ENCODE assay signal across 16 cellular contexts in genomic region chr17:4605826-4606225, GRCh38. TPM values are rescaled to one million over a fixed set of nuclear protein-coding genes. Genes with fewer than 3 reads are reported as not detected.
DNase-seq lines count a peak whose midpoint lies in the region; ATAC-seq and TF ChIP-seq lines count a peak whose summit lies in the region.
"Had no signal": no experiment of that assay in that cellular context is flagged by ENCODE, and none has a peak within 500 bp of the region (broad histone marks: within the 10 kb centered on the region; RNA-seq: fewer than 3 reads in every experiment).

No MANE protein-coding gene starts in this region.

- in situ Hi-C loops in transverse colon (cut with MboI; ENCODE audit: low pct_ligation_motif_present in 1 of 4, low pct_unique_long_range_greater_than_20kb in 1 of 4, low sequenced_read_pairs in 3 of 4) = loop anchor here in 1 of 4 donors (25.0 kb wide), 1 partner anchor 169 kb away; the partner anchor contains the start of gene SPNS3

- H3K9ac ChIP-seq in liver (ENCODE audit: low read depth in 1 of 2, low read length in 2 of 2) (no peak overlapping the region), PC-3 (ENCODE audit: low read length) (no peak overlapping the region)

- H3K4me1 ChIP-seq in liver (ENCODE audit: control insufficient read depth in 4 of 4, insufficient read depth in 4 of 4, low read length in 3 of 4) = no peaks in the 10 kb centered on the region
- peaks cover 0 to 10% (median 5%) of the 10 kb centered on the region in 4 donors for H3K4me1 ChIP-seq in transverse colon
- H3K4me1 ChIP-seq in PC-3 (ENCODE audit: insufficient read depth, low read length) = no peaks in the 10 kb centered on the region

- CTCF ChIA-PET in PC-3 (lab: Charles Lee) = no interaction called here

- H3K36me3 ChIP-seq in liver (ENCODE audit: control insufficient read depth in 4 of 4, insufficient read depth in 3 of 4, low read depth in 1 of 4, low read length in 3 of 4) = no peaks in the 10 kb centered on the region
- no peaks in the 10 kb centered on the region for H3K36me3 ChIP-seq in transverse colon
- no peaks in the 10 kb centered on the region for H3K36me3 ChIP-seq in PC-3 (ENCODE audit: low read depth, low read length)

- H3K79me2 ChIP-seq in PC-3 (ENCODE audit: low read length) = no peaks in the 10 kb centered on the region

- no peak for TF ChIP-seq EP300 in transverse colon (IDR thresholded peaks at IDR 0.05; ENCODE audit: low read depth)

- no TSS peak for BruUV-seq in PC-3 (replicated peaks; lab: Mats Ljungman, UMichigan)

- H3F3A ChIP-seq in PC-3 (ENCODE audit: low read length, unreplicated experiment) = no peaks in the 10 kb centered on the region

- peak in 1 of 2 donors; percentile 18 for TF ChIP-seq RAD21 in liver (IDR thresholded peaks at IDR 0.05)

- peaks cover 4% of the 10 kb centered on the region for H3K36me3 Mint-ChIP-seq in endothelial cell (ENCODE audit: low read depth, unreplicated experiment)

- H3K27me3 ChIP-seq in liver (ENCODE audit: control insufficient read depth in 4 of 4, insufficient read depth in 4 of 4, low read length in 3 of 4) (peaks cover 0 to 5% (median 0%) of the 10 kb centered on the region in 4 donors), transverse colon (no peaks in the 10 kb centered on the region), PC-3 (ENCODE audit: low read length) (peaks cover 23% of the 10 kb centered on the region; the same call in 1 of the 2 replicates)

- no peaks in the 10 kb centered on the region for H3K9me3 ChIP-seq in liver (ENCODE audit: control insufficient read depth in 4 of 4, low read length in 3 of 4)
- no peaks in the 10 kb centered on the region for H3K9me3 ChIP-seq in transverse colon
- no peaks in the 10 kb centered on the region for H3K9me3 ChIP-seq in PC-3 (ENCODE audit: low read length)

- peaks cover 17% of the 10 kb centered on the region for H3K4me1 Mint-ChIP-seq in endothelial cell (ENCODE audit: unreplicated experiment)

- H4K20me1 ChIP-seq in PC-3 (ENCODE audit: low read length) = no peaks in the 10 kb centered on the region

- intact Hi-C loops in transverse colon (cut with DNase I; ENCODE audit: low total_unique reads) = no loop called here
- intact Hi-C loops in PC-3 (cut with micrococcal nuclease) = no loop called here

- H3K27ac Mint-ChIP-seq in endothelial cell (ENCODE audit: unreplicated experiment) = no peak overlapping the region

- ATAC-seq in GM21786 (IDR thresholded peaks at IDR 0.05; ENCODE audit: unreplicated experiment) = no peak
- ATAC-seq in PC-3 = no peak
- ATAC-seq: K562 had no signal

- no peak overlapping the region for H3K4me3 Mint-ChIP-seq in endothelial cell (ENCODE audit: unreplicated experiment)

- H3K4me2 ChIP-seq in PC-3 (ENCODE audit: low read length) = no peak overlapping the region

- H3K9me3 Mint-ChIP-seq in endothelial cell (ENCODE audit: unreplicated experiment) = no peaks in the 10 kb centered on the region

- 63% methylated on average over 12 of the region's 12 CpGs for WGBS in liver
- 61% methylated on average over 12 of the region's 12 CpGs; no CpG with 5 or more reads in 1 of the 2 donors for WGBS in transverse colon (ENCODE audit: low coverage in 1 of 2), 2 donors

- H3K27ac ChIP-seq in liver (ENCODE audit: low read depth in 1 of 2, low read length in 2 of 2) = no peak overlapping the region
- peak overlapping the region in 1 of 4 donors; percentile 20 for H3K27ac ChIP-seq in transverse colon
- H3K27ac ChIP-seq in PC-3 (ENCODE audit: low read length) = no peak overlapping the region
- H3K27ac ChIP-seq: 22Rv1 had no signal

- no peak overlapping the region for H3K4me3 ChIP-seq in liver (ENCODE audit: low read depth in 1 of 3, low read length in 3 of 3)
- H3K4me3 ChIP-seq in transverse colon = no peak overlapping the region
- no peak overlapping the region for H3K4me3 ChIP-seq in PC-3 (ENCODE audit: low read length)
- H3K4me3 ChIP-seq: K562 had no signal

- TF ChIP-seq POLR2A in transverse colon (IDR thresholded peaks at IDR 0.05) = no peak

- DNase-seq in DMS 273 (lab: John Stamatoyannopoulos, UW; ENCODE audit: unreplicated experiment) (peak; percentile 64), DMS 273 treated with DMSO at 0.1 percent for 48 hours (lab: John Stamatoyannopoulos, UW) (no peak), endothelial cell (ENCODE audit: low spot score) (peak; percentile 2), transverse colon (peak; percentile 35), PC-3 (no peak), SKM-1 treated with dmso at 0.1 percent for 144 hours (lab: John Stamatoyannopoulos, UW; ENCODE audit: unreplicated experiment) (no peak)
- DNase-seq: activated CD4-positive, CD25-positive, alpha-beta regulatory T cell treated with anti-CD3 and anti-CD28 coated beads, Interleukin-2, amount 50 U/mL, for 72 hours; activated effector memory CD4-positive, alpha-beta T cell treated with Interleukin-2 at 50 U/mL for 16 hours; DMS79; NCI-H2227 treated with DMSO at 0.1 percent for 48 hours; SHP77 treated with DMSO at 0.1 percent for 48 hours had no signal

- TF ChIP-seq CTCF in endothelial cell (IDR thresholded peaks at IDR 0.05; ENCODE audit: unreplicated experiment) (no peak), liver (IDR thresholded peaks at IDR 0.05; ENCODE audit: low read depth, low read length, missing input control) (no peak), transverse colon (IDR thresholded peaks at IDR 0.05) (no peak), PC-3 (conservative IDR thresholded peaks at IDR 0.05; ENCODE audit: low read depth, low read length) (no peak)

- POLR2A ChIA-PET in PC-3 (lab: Charles Lee; ENCODE audit: unreplicated experiment) = no interaction called here

- no peaks in the 10 kb centered on the region for H3K9me2 ChIP-seq in PC-3 (replicated peaks; ENCODE audit: low read length)

- peaks cover 2% of the 10 kb centered on the region for H3K27me3 Mint-ChIP-seq in endothelial cell (ENCODE audit: unreplicated experiment)

- no peak overlapping the region for H2AFZ ChIP-seq in PC-3 (ENCODE audit: low read length)

TF ChIP-seq in liver, 16 proteins besides CTCF, POLR2A, EP300 and RAD21 (continues in another document):
- no peak for TF ChIP-seq MAX (IDR thresholded peaks at IDR 0.05)
- no peak for TF ChIP-seq EGR1 (IDR thresholded peaks at IDR 0.05; ENCODE audit: low read depth in 2 of 2)
- TF ChIP-seq REST (IDR thresholded peaks at IDR 0.05) = no peak
- no peak for TF ChIP-seq FOXA1 (IDR thresholded peaks at IDR 0.05)
- TF ChIP-seq NR2F2 (IDR thresholded peaks at IDR 0.05) = no peak
- TF ChIP-seq SP1 (IDR thresholded peaks at IDR 0.05) = peak; percentile 53
- no peak for TF ChIP-seq GABPA (IDR thresholded peaks at IDR 0.05 in 1 of 2, conservative IDR thresholded peaks at IDR 0.05 in 1 of 2)
- TF ChIP-seq TAF1 (conservative IDR thresholded peaks at IDR 0.05) = no peak
- no peak for TF ChIP-seq YY1 (IDR thresholded peaks at IDR 0.05)
- TF ChIP-seq ATF3 (IDR thresholded peaks at IDR 0.05) = no peak
- TF ChIP-seq HNF4A (conservative IDR thresholded peaks at IDR 0.05) = peak in 1 of 2 donors; percentile 13

RNA-seq across cellular contexts. Expression of gene SMTNL2, which starts 21.5 kb away (rescaled TPM):
- total RNA-seq in endothelial cell (ENCODE audit: unreplicated experiment) (0.59 TPM), liver (not detected), transverse colon (under 1 TPM in 3 of 4 donors, not detected in 1; 0.16 to 0.96 (median 0.40) TPM), PC-3 (2014; rRNA removed) (not detected in 2 replicates)
- under 1 TPM; 0.13 to 0.29 TPM for polyA plus RNA-seq in liver
- total RNA-seq: K562, mononuclear cell had no signal
- polyA plus RNA-seq: K562 had no signal

RNA-seq across cellular contexts. Expression of gene ALOX15, which starts 35.7 kb away (rescaled TPM):
- total RNA-seq in endothelial cell (ENCODE audit: unreplicated experiment) (17.0 TPM), liver (1 to 10 TPM in 1 of 2 donors, not detected in 1; 1.7 TPM), transverse colon (under 1 TPM in 2 of 4 donors, not detected in 2; 0.41 to 0.48 TPM), PC-3 (2014; rRNA removed) (0.81 TPM in 1 of 2 replicates, not detected in the other)
- under 1 TPM in 1 of 2 donors, not detected in 1; 0.03 TPM for polyA plus RNA-seq in liver
- total RNA-seq: K562, mononuclear cell had no signal
- polyA plus RNA-seq: K562 had no signal

RNA-seq across cellular contexts. Expression of gene GGT6, which starts 45.4 kb away (rescaled TPM):
- not detected for total RNA-seq in endothelial cell (ENCODE audit: unreplicated experiment)
- 1 to 10 TPM in 1 of 2 donors, under 1 TPM in 1; 0.19 to 1.1 TPM for total RNA-seq in liver
- polyA plus RNA-seq in liver = under 1 TPM; 0.43 to 0.64 TPM
- total RNA-seq in transverse colon = 100 to 1,000 TPM; 214 to 308 (median 283) TPM
- not detected in 2 replicates for total RNA-seq in PC-3 (2014; rRNA removed)
- total RNA-seq: mononuclear cell had no signal
- polyA plus RNA-seq: K562 had no signal

RNA-seq across cellular contexts. Expression of gene MYBBP1A, which starts 50.6 kb away (rescaled TPM):
- total RNA-seq in endothelial cell (ENCODE audit: unreplicated experiment) = 32.4 TPM
- 10 to 100 TPM; 20.5 to 23.3 TPM for total RNA-seq in liver
- 10 to 100 TPM; 12.2 to 19.6 TPM for polyA plus RNA-seq in liver
- 100 to 1,000 TPM in 2 of 4 donors, 10 to 100 TPM in 2; 25.4 to 148 (median 81.5) TPM for total RNA-seq in transverse colon
- 155 and 171 TPM in 2 replicates for total RNA-seq in PC-3 (2014; rRNA removed)

Comparison
In these comparisons a context has a peak if more than half of its experiments do, and no peak if none do; other contexts are left out.
1. DNase-seq: peak in DMS 273 (single experiment), endothelial cell (single experiment) and transverse colon (single experiment); none in DMS 273 treated with DMSO at 0.1 percent for 48 hours (single experiment), PC-3 (single experiment) and SKM-1 treated with dmso at 0.1 percent for 144 hours (single experiment).
2. RNA of gene GGT6, which starts 45.4 kb away (total RNA-seq): 214 to 308 TPM in transverse colon; 0.19 to 1.1 TPM in liver, not detected in endothelial cell (single experiment) and not detected in PC-3; every median in the first group is over 100 times any median in the second.